Comparison of ENCODE assay signal across 8 cellular contexts in the genomic region with DNA sequence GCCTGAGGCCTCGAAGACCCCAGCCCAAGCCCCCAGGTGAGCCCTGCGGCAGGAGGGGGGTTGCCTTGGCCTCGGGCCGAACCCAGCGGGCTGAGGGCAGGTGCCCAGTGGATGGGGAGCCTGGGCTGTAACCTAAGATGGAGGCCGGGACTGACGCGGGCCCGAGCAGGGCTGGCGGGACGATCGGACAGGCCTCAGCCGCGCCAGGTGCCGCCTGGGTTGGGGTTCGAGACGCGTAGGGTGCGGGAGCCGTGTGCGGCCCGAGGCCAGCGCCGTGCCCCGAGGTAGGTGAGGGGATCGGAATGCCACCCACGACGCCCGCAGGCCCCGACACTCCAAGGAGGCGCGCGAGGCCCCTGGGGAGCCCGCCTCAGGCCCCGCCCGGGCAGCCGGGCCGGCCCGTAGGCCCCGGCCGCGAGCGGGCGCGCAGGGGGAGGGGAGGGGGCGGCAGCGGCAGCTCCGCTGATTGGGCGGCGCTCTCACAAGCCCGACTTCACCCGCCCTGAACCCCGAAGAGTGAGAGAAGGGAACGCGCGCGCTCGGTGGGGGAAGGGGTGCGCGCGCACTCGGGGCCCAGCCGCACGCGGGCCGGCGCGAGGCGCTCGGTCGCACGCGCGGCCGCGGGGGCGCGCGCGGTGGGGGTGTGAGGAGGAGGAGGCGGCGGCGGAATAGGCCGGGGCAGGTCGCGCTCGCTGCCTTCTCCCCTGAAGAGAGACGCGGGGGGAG. TPM values are rescaled to one million over a fixed set of nuclear protein-coding genes. Genes with fewer than 3 reads are reported as not detected.
A peak's percentile ranks its signal among the peaks of the same experiment; 100 is the strongest.
DNase-seq lines count a peak whose midpoint lies in the region; ATAC-seq and TF ChIP-seq lines count a peak whose summit lies in the region.

A gene with protein sequence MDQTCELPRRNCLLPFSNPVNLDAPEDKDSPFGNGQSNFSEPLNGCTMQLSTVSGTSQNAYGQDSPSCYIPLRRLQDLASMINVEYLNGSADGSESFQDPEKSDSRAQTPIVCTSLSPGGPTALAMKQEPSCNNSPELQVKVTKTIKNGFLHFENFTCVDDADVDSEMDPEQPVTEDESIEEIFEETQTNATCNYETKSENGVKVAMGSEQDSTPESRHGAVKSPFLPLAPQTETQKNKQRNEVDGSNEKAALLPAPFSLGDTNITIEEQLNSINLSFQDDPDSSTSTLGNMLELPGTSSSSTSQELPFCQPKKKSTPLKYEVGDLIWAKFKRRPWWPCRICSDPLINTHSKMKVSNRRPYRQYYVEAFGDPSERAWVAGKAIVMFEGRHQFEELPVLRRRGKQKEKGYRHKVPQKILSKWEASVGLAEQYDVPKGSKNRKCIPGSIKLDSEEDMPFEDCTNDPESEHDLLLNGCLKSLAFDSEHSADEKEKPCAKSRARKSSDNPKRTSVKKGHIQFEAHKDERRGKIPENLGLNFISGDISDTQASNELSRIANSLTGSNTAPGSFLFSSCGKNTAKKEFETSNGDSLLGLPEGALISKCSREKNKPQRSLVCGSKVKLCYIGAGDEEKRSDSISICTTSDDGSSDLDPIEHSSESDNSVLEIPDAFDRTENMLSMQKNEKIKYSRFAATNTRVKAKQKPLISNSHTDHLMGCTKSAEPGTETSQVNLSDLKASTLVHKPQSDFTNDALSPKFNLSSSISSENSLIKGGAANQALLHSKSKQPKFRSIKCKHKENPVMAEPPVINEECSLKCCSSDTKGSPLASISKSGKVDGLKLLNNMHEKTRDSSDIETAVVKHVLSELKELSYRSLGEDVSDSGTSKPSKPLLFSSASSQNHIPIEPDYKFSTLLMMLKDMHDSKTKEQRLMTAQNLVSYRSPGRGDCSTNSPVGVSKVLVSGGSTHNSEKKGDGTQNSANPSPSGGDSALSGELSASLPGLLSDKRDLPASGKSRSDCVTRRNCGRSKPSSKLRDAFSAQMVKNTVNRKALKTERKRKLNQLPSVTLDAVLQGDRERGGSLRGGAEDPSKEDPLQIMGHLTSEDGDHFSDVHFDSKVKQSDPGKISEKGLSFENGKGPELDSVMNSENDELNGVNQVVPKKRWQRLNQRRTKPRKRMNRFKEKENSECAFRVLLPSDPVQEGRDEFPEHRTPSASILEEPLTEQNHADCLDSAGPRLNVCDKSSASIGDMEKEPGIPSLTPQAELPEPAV (N-terminal part only) (plus strand): TSS at position 655 of the 726 bp plus-strand sequence. CDS start 1,331 bp downstream, outside the sequence.

- H3K27ac ChIP-seq in OCI-LY1 (ENCODE audit: low read depth, low read length, poor library complexity, severe bottlenecking), result peak within 1 kb of the TSS; percentile 56

- peaks cover 55% of the 10 kb centered on the region for H3K4me1 Mint-ChIP-seq in activated T-cell treated with anti-CD3 and anti-CD28 coated beads, Interleukin-2, amount 50 U/mL, for 24 hours (ENCODE audit: low read depth)

- H3F3A ChIP-seq in OCI-LY1 (ENCODE audit: insufficient read depth, low read length), result no peaks in the 10 kb centered on the region

- peak within 1 kb of the TSS; percentile 94 for H3K9ac ChIP-seq in OCI-LY1 (ENCODE audit: low read length)

- peaks cover 37% of the 10 kb centered on the region for H3K36me3 Mint-ChIP-seq in activated T-cell treated with anti-CD3 and anti-CD28 coated beads, Interleukin-2, amount 50 U/mL, for 24 hours (ENCODE audit: low read depth)

- peak; percentile 65 for ATAC-seq in GM19023 (IDR thresholded peaks at IDR 0.05; ENCODE audit: unreplicated experiment)
- ATAC-seq in HG03196 (IDR thresholded peaks at IDR 0.05; ENCODE audit: unreplicated experiment), result peak; percentile 49
- peak; percentile 90 for ATAC-seq in esophagus mucosa

- no peaks in the 10 kb centered on the region for H3K9me2 ChIP-seq in OCI-LY1 (ENCODE audit: low read depth, low read length)

- H3K36me3 ChIP-seq in OCI-LY1 (ENCODE audit: insufficient read depth, low read length), result peaks cover 34% of the 10 kb centered on the region

- DNase-seq in AG20443 (ENCODE audit: low spot score), result peak; percentile 95
- peak; percentile 94 for DNase-seq in activated T-cell treated with anti-CD3 and anti-CD28 coated beads, Interleukin-2, amount 50 U/mL, for 24 hours
- peak; percentile 85 for DNase-seq in myocyte (ENCODE audit: low read depth)
- peak; percentile 70 for DNase-seq in stimulated activated CD8-positive, alpha-beta memory T cell treated with anti-CD3 and anti-CD28 coated beads, Interleukin-7, amount 100 ng/mL, for 24 hours (ENCODE audit: low read depth)

- H3K27me3 ChIP-seq in OCI-LY1 (ENCODE audit: insufficient read depth, low read length), result no peaks in the 10 kb centered on the region

- TF ChIP-seq CTCF in OCI-LY1 (IDR thresholded peaks at IDR 0.05; ENCODE audit: low read length), result no peak

- no peak within 1 kb of the TSS for H2AFZ ChIP-seq in OCI-LY1 (ENCODE audit: low read length)

- H3K4me2 ChIP-seq in OCI-LY1 (ENCODE audit: low read length), result peak within 1 kb of the TSS; percentile 99

- H3K27ac Mint-ChIP-seq in activated T-cell treated with anti-CD3 and anti-CD28 coated beads, Interleukin-2, amount 50 U/mL, for 24 hours, result peak within 1 kb of the TSS; percentile 91

- no peaks in the 10 kb centered on the region for H3K9me3 ChIP-seq in OCI-LY1 (ENCODE audit: low read length)

- peak within 1 kb of the TSS; percentile 90 for H3K4me3 Mint-ChIP-seq in activated T-cell treated with anti-CD3 and anti-CD28 coated beads, Interleukin-2, amount 50 U/mL, for 24 hours

- H3K79me2 ChIP-seq in OCI-LY1 (ENCODE audit: insufficient read depth, low read length), result peaks cover 38% of the 10 kb centered on the region

- H3K4me3 ChIP-seq in OCI-LY1 (ENCODE audit: low read depth, low read length, poor library complexity, severe bottlenecking), result peak within 1 kb of the TSS; percentile 86

- no peaks in the 10 kb centered on the region for H3K9me3 Mint-ChIP-seq in activated T-cell treated with anti-CD3 and anti-CD28 coated beads, Interleukin-2, amount 50 U/mL, for 24 hours

- no peaks in the 10 kb centered on the region for H3K27me3 Mint-ChIP-seq in activated T-cell treated with anti-CD3 and anti-CD28 coated beads, Interleukin-2, amount 50 U/mL, for 24 hours

- no peaks in the 10 kb centered on the region for H4K20me1 ChIP-seq in OCI-LY1 (ENCODE audit: insufficient read depth, low read length)

- H3K4me1 ChIP-seq in OCI-LY1 (ENCODE audit: insufficient read depth, low read length, severe bottlenecking), result peaks cover 38% of the 10 kb centered on the region

RNA-seq across cellular contexts. Expression of the gene that starts here (rescaled TPM):
- 53.8 TPM for total RNA-seq in esophagus mucosa
- 37.0 and 39.6 TPM in 2 replicates for total RNA-seq in myocyte
- 15.1 TPM for polyA plus RNA-seq in myocyte (2012)

Comparison
In these comparisons a context has a peak if more than half of its experiments do, and no peak if none do; other contexts are left out.
1. Peak in every context shown above with its lines: DNase-seq, ATAC-seq, H3K4me3 ChIP-seq and H3K27ac ChIP-seq.